ENCODE assay signal across 10 cellular contexts in the genomic region with DNA sequence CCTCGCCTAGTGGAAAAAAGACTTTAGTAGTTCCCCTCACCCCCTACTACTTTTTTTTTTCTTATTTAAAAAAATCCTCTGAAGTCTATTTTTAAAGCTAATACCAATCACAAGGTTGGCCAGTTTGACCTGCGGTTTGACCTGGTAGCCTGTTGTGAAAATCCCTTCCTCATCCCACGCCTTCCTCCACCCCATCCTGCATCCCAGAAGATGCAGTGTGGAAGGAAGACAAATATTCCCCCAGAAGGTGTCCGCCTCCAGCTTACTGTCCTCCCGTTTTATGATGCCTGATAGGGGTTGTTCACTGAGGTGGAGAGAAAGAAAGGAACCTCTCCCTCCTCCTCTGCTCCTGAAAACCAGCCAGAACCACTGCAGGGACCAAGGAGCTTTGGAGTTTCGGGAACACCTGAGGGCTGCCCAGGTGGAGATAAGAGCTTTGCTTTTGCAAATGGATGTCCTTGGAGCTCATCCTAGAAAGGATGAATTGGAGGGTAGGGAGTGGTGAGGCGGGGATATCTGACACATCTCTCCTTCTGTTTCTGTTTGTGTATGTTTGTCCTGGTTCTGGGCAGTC. TPM values are rescaled to one million over a fixed set of nuclear protein-coding genes. Genes with fewer than 3 reads are reported as not detected.
DNase-seq lines count a peak whose midpoint lies in the region; ATAC-seq, FAIRE-seq and TF ChIP-seq lines count a peak whose summit lies in the region.
"Had no signal": no experiment of that assay in that cellular context is flagged by ENCODE, and none has a peak within 500 bp of the region (broad histone marks: within the 10 kb centered on the region; RNA-seq: fewer than 3 reads in every experiment).

No MANE protein-coding gene starts in this region.

- peak overlapping the region; percentile 31; the same call in 1 of the 2 replicates for H3K9ac ChIP-seq in iPS-20b (ENCODE audit: low read depth, low read length)
- H3K9ac ChIP-seq in smooth muscle cell (ENCODE audit: low read depth): no peak overlapping the region

- in situ Hi-C loops in HAP-1 (cut with MboI; ENCODE audit: low sequenced_read_pairs): no loop called here

- ATAC-seq in T-helper 17 cell (no peak), HG02870 (IDR thresholded peaks at IDR 0.05; ENCODE audit: unreplicated experiment) (no peak)

- peaks cover 53% of the 10 kb centered on the region for H3K27me3 Mint-ChIP-seq in T-helper 17 cell

- FAIRE-seq in D721Med (lab: Jason Lieb, UNC): no peak
- FAIRE-seq: RCC 7860 had no signal

- H3F3A ChIP-seq in smooth muscle cell (ENCODE audit: low read depth): peaks cover 3% of the 10 kb centered on the region

- peak overlapping the region; percentile 83 for H3K4me2 ChIP-seq in smooth muscle cell

- H2AFZ ChIP-seq in smooth muscle cell (ENCODE audit: low read depth): no peak overlapping the region

- H3K79me2 ChIP-seq in smooth muscle cell (ENCODE audit: low read depth): no peaks in the 10 kb centered on the region

- no peaks in the 10 kb centered on the region; the same call in 1 of the 2 replicates for H3K9me3 ChIP-seq in HAP-1
- H3K9me3 ChIP-seq in T-helper 17 cell (ENCODE audit: control insufficient read depth, low read length, poor library complexity, severe bottlenecking): no peaks in the 10 kb centered on the region
- no peaks in the 10 kb centered on the region for H3K9me3 ChIP-seq in iPS-20b (ENCODE audit: insufficient read depth, low read depth, low read length)
- H3K9me3 ChIP-seq in smooth muscle cell (replicated peaks; ENCODE audit: low read depth): no peaks in the 10 kb centered on the region

- DNase-seq in HAP-1 (ENCODE audit: low spot score in 2 of 2): no peak
- DNase-seq in T-helper 17 cell: no peak
- no peak for DNase-seq in smooth muscle cell (lab: John Stamatoyannopoulos, UW; ENCODE audit: unreplicated experiment)
- DNase-seq in D721Med (ENCODE audit: insufficient read length, low spot score): no peak
- no peak for DNase-seq in 8988T

- H3K4me1 ChIP-seq in HAP-1: 0 out of 2 replicates have a peak, but pooled peaks cover under 1% of the 10 kb centered on the region
- H3K4me1 ChIP-seq in iPS-20b (ENCODE audit: insufficient read depth, low read length): peaks cover 4% of the 10 kb centered on the region; the same call in 1 of the 2 replicates
- H3K4me1 ChIP-seq in smooth muscle cell (ENCODE audit: low read depth): peaks cover 14% of the 10 kb centered on the region

- H3K4me3 Mint-ChIP-seq in T-helper 17 cell: peak overlapping the region; percentile 62

- H3K36me3 ChIP-seq in HAP-1 (replicated peaks) (no peaks in the 10 kb centered on the region), iPS-20b (ENCODE audit: insufficient read depth, low read depth, low read length) (no peaks in the 10 kb centered on the region), smooth muscle cell (ENCODE audit: low read depth) (no peaks in the 10 kb centered on the region)

- no peak overlapping the region for H3K27ac Mint-ChIP-seq in T-helper 17 cell

- WGBS in smooth muscle cell (ENCODE audit: low lambda C conversion rate): 34% methylated on average over 7 of the region's 7 CpGs

- peaks cover 7% of the 10 kb centered on the region for H3K4me1 Mint-ChIP-seq in T-helper 17 cell

- TF ChIP-seq CTCF in smooth muscle cell (IDR thresholded peaks at IDR 0.05; ENCODE audit: borderline replicate concordance, insufficient read depth, poor library complexity, severe bottlenecking) (no peak), D721Med (IDR thresholded peaks at IDR 0.05; ENCODE audit: insufficient read depth, missing control alignments) (no peak)

- H3K27me3 ChIP-seq in HAP-1 (ENCODE audit: low read depth) (peaks cover 51% of the 10 kb centered on the region), iPS-20b (ENCODE audit: insufficient read depth, low read length) (peaks cover 84% of the 10 kb centered on the region), smooth muscle cell (ENCODE audit: low read depth) (peaks cover 91% of the 10 kb centered on the region)

- H3K27ac ChIP-seq in iPS-20b (ENCODE audit: low read length) (no peak overlapping the region), smooth muscle cell (ENCODE audit: low read depth) (no peak overlapping the region)

- H4K20me1 ChIP-seq in smooth muscle cell (ENCODE audit: low read depth): no peaks in the 10 kb centered on the region

- H3K36me3 Mint-ChIP-seq in T-helper 17 cell (ENCODE audit: low read depth): peaks cover 4% of the 10 kb centered on the region

- H3K4me3 ChIP-seq in HAP-1 (peak overlapping the region; percentile 44), iPS-20b (ENCODE audit: low read length) (peak overlapping the region; percentile 75; the same call in 1 of the 2 replicates), smooth muscle cell (no peak overlapping the region)

RNA-seq across cellular contexts. Expression of gene ATP6V1C2, which starts 0.9 kb away (rescaled TPM):
- not detected for total RNA-seq in T-helper 17 cell
- total RNA-seq in smooth muscle cell: 0.36 and 1.5 TPM in 2 replicates
- 0.19 and 0.53 TPM in 2 replicates for polyA plus RNA-seq in smooth muscle cell
- total RNA-seq: activated CD8-positive, alpha-beta memory T cell treated with anti-CD3 and anti-CD28 coated beads for 36 hours; LHCN-M2 had no signal

RNA-seq across cellular contexts. Expression of gene NOL10, which starts 32.6 kb away (rescaled TPM):
- total RNA-seq in T-helper 17 cell (10 to 100 TPM; 20.6 to 21.4 TPM), smooth muscle cell (27.0 and 29.5 TPM in 2 replicates)
- polyA plus RNA-seq in smooth muscle cell: 18.0 and 19.8 TPM in 2 replicates
